In genomic region chr17:76484228-76484725, GRCh38 we compare ENCODE assay signal across 19 cellular contexts. TPM values are rescaled to one million over a fixed set of nuclear protein-coding genes. Genes with fewer than 3 reads are reported as not detected.
DNase-seq lines count a peak whose midpoint lies in the region; ATAC-seq, FAIRE-seq and TF ChIP-seq lines count a peak whose summit lies in the region.
"Had no signal": no experiment of that assay in that cellular context is flagged by ENCODE, and none has a peak within 500 bp of the region (broad histone marks: within the 10 kb centered on the region; RNA-seq: fewer than 3 reads in every experiment).

No MANE protein-coding gene starts in this region.

- intact Hi-C loops in CD14-positive monocyte (cut with micrococcal nuclease) (loop anchor here in 1 of 2 donors (1.0 kb wide), 1 partner anchor 9 kb away; no protein-coding TSS in a partner anchor), OCI-LY7 (cut with micrococcal nuclease; ENCODE audit: unreplicated experiment) (loop anchor here (5.0 kb wide), 1 partner anchor 598 kb away; no protein-coding TSS in a partner anchor), heart left ventricle (cut with DNase I) (loop anchor here in 2 of 10 donors (2.0 kb wide), 1 partner anchor 17 kb away; the partner anchor contains the start of gene RHBDF2 (in 2 of the 2))

- H3K27me3 ChIP-seq in neutrophil (no peaks in the 10 kb centered on the region), small intestine (ENCODE audit: control insufficient read depth in 2 of 2, insufficient read depth in 2 of 2, low read length in 2 of 2) (no peaks in the 10 kb centered on the region), heart left ventricle (no peaks in the 10 kb centered on the region)
- H3K27me3 ChIP-seq: SJCRH30 had no signal

- H3K36me3 ChIP-seq in OCI-LY7 (ENCODE audit: insufficient read depth, low read length) (peaks cover 22% of the 10 kb centered on the region), neutrophil (peaks cover 28% of the 10 kb centered on the region), small intestine (ENCODE audit: control insufficient read depth in 2 of 2, insufficient read depth in 2 of 2, low read length in 2 of 2) (peaks cover 0 to 2% of the 10 kb centered on the region in 2 donors), heart left ventricle (peaks cover 0 to 20% (median 0%) of the 10 kb centered on the region in 9 donors)
- H3K36me3 ChIP-seq: SJCRH30 had no signal

- POLR2A ChIA-PET in OCI-LY7 (lab: Charles Lee): interaction anchor here (4.7 kb wide), 1 partner anchor 8 kb away, joined by 50 read pairs; no protein-coding TSS in a partner anchor

- WGBS in small intestine, 3 donors: 79 to 88% (median 81%) methylated on average over 11 of the region's 11 CpGs
- 88 to 89% (median 88%) methylated on average over 11 of the region's 11 CpGs for WGBS in heart left ventricle, 4 donors

- H3K9me3 Mint-ChIP-seq in CD14-positive monocyte: peaks cover 0 to 2% (median 0%) of the 10 kb centered on the region in 7 donors
- H3K9me3 Mint-ChIP-seq in central memory CD8-positive, alpha-beta T cell: no peaks in the 10 kb centered on the region

- H3K27ac ChIP-seq in OCI-LY7 (ENCODE audit: low read depth, low read length, poor library complexity, severe bottlenecking) (peak overlapping the region; percentile 95), neutrophil (peak overlapping the region; percentile 67), small intestine (ENCODE audit: low read depth in 1 of 2, low read length in 1 of 2) (peak overlapping the region in 1 of 2 donors; percentile 22), heart left ventricle (peak overlapping the region in 3 of 12 donors; percentile 41 to 79 (median 63))
- H3K27ac ChIP-seq: SJCRH30 had no signal

- peak overlapping the region in 1 of 2 donors; percentile 52 for H3K4me3 Mint-ChIP-seq in CD14-positive monocyte
- H3K4me3 Mint-ChIP-seq in central memory CD8-positive, alpha-beta T cell: no peak overlapping the region
- H3K4me3 Mint-ChIP-seq: activated CD8-positive, alpha-beta memory T cell treated with anti-CD3 and anti-CD28 coated beads, Interleukin-2, amount 10 ng/mL, durations not matched to agents 7 days and 5 days had no signal

- TF ChIP-seq POLR2A in heart left ventricle (IDR thresholded peaks at IDR 0.05): no peak

- H3K9me3 ChIP-seq in OCI-LY7 (ENCODE audit: low read length): no peaks in the 10 kb centered on the region
- H3K9me3 ChIP-seq in neutrophil: no peaks in the 10 kb centered on the region
- H3K9me3 ChIP-seq in small intestine (ENCODE audit: control insufficient read depth, low read depth): no peaks in the 10 kb centered on the region
- H3K9me3 ChIP-seq in heart left ventricle: no peaks in the 10 kb centered on the region
- H3K9me3 ChIP-seq: SJCRH30 had no signal

- no peaks in the 10 kb centered on the region for H4K20me1 ChIP-seq in OCI-LY7 (ENCODE audit: insufficient read depth, low read length)

- no peak for FAIRE-seq in small intestine (lab: Jason Lieb, UNC)

- TF ChIP-seq CTCF in CD14-positive monocyte (IDR thresholded peaks at IDR 0.05) (no peak), OCI-LY7 (conservative IDR thresholded peaks at IDR 0.05; ENCODE audit: low read length) (no peak), neutrophil (IDR thresholded peaks at IDR 0.05) (no peak), heart left ventricle (IDR thresholded peaks at IDR 0.05) (no peak)

- H3K4me1 ChIP-seq in OCI-LY7 (ENCODE audit: insufficient read depth, low read length, poor library complexity, severe bottlenecking): peaks cover 80% of the 10 kb centered on the region
- peaks cover 35 to 38% of the 10 kb centered on the region in 2 experiments for H3K4me1 ChIP-seq in neutrophil (ENCODE audit: control insufficient read depth in 1 of 2, insufficient read depth in 1 of 2, low read depth in 1 of 2, low read length in 1 of 2)
- no peaks in the 10 kb centered on the region for H3K4me1 ChIP-seq in small intestine (ENCODE audit: control insufficient read depth in 2 of 2, insufficient read depth in 1 of 2, low read depth in 1 of 2, low read length in 1 of 2)
- H3K4me1 ChIP-seq in heart left ventricle: peaks cover 0 to 78% (median 4%) of the 10 kb centered on the region in 12 donors

- peaks cover 39 to 57% of the 10 kb centered on the region in 2 donors for H3K36me3 Mint-ChIP-seq in CD14-positive monocyte
- peaks cover 32% of the 10 kb centered on the region for H3K36me3 Mint-ChIP-seq in central memory CD8-positive, alpha-beta T cell (ENCODE audit: insufficient read depth)

- H3K27ac Mint-ChIP-seq in CD14-positive monocyte: peak overlapping the region; percentile 94 to 98 (median 97)
- peak overlapping the region; percentile 58 for H3K27ac Mint-ChIP-seq in central memory CD8-positive, alpha-beta T cell (ENCODE audit: low read depth)
- H3K27ac Mint-ChIP-seq: activated CD8-positive, alpha-beta memory T cell treated with anti-CD3 and anti-CD28 coated beads, Interleukin-2, amount 10 ng/mL, durations not matched to agents 7 days and 5 days had no signal

- no TSS peak for BruUV-seq in OCI-LY7 (replicated peaks; lab: Mats Ljungman, UMichigan)

- peaks cover 5% of the 10 kb centered on the region; the same call in 1 of the 2 replicates for H3K79me2 ChIP-seq in OCI-LY7 (ENCODE audit: insufficient read depth, low read depth, low read length)

- H3K4me3 ChIP-seq in OCI-LY7 (ENCODE audit: low read depth, low read length, poor library complexity, severe bottlenecking) (no peak overlapping the region), neutrophil (ENCODE audit: low read depth in 1 of 2, low read length in 1 of 2) (no peak overlapping the region), small intestine (ENCODE audit: low read depth in 1 of 2, low read length in 2 of 2) (no peak overlapping the region), heart left ventricle (no peak overlapping the region)
- H3K4me3 ChIP-seq: SJCRH30 had no signal

- no peaks in the 10 kb centered on the region for H3K9me2 ChIP-seq in OCI-LY7 (ENCODE audit: insufficient read depth, low read length)

- CTCF ChIA-PET in OCI-LY7 (lab: Charles Lee; ENCODE audit: unreplicated experiment): interaction anchor here (0.6 kb wide), 2 partner anchors 38 to 604 kb away, joined by 3 to 5 read pairs; no protein-coding TSS in a partner anchor

- peak overlapping the region; percentile 10 for H3K4me2 ChIP-seq in OCI-LY7 (ENCODE audit: low read length)

- H3K27me3 Mint-ChIP-seq in CD14-positive monocyte (ENCODE audit: low read depth in 3 of 3): peaks cover 0 to 5% (median 3%) of the 10 kb centered on the region in 3 donors
- H3K27me3 Mint-ChIP-seq in central memory CD8-positive, alpha-beta T cell: no peaks in the 10 kb centered on the region
- H3K27me3 Mint-ChIP-seq: activated CD8-positive, alpha-beta memory T cell treated with anti-CD3 and anti-CD28 coated beads, Interleukin-2, amount 10 ng/mL, durations not matched to agents 7 days and 5 days had no signal

- peaks cover 76% of the 10 kb centered on the region for H3K4me1 Mint-ChIP-seq in CD14-positive monocyte
- peaks cover 24% of the 10 kb centered on the region for H3K4me1 Mint-ChIP-seq in central memory CD8-positive, alpha-beta T cell

- DNase-seq in CD14-positive monocyte (ENCODE audit: low spot score): no peak
- no peak for DNase-seq in OCI-LY7 (ENCODE audit: low spot score)
- DNase-seq in central memory CD8-positive, alpha-beta T cell (ENCODE audit: low spot score in 2 of 2): no peak
- DNase-seq in stimulated activated CD4-positive, alpha-beta T cell treated with anti-CD3 and anti-CD28 coated beads, Interleukin-1b, Interleukin-23, amount 100 ng/mL, for 48 hours: no peak
- no peak for DNase-seq in small intestine
- no peak for DNase-seq in heart left ventricle
- DNase-seq in stimulated activated naive CD4-positive, alpha-beta T cell (lab: John Stamatoyannopoulos, UW): no peak
- DNase-seq: activated CD4-positive, alpha-beta T cell treated with anti-CD3 and anti-CD28 coated beads for 1 hour; activated CD8-positive, alpha-beta memory T cell treated with anti-CD3 and anti-CD28 coated beads, Interleukin-2, amount 10 ng/mL, durations not matched to agents 7 days and 5 days; COR-L47; head of caudate nucleus; NCI-H187; NCI-H446 treated with DMSO at 0.1 percent for 48 hours had no signal

- no peak for ATAC-seq in central memory CD8-positive, alpha-beta T cell (replicated peaks; ENCODE audit: extremely low read depth, poor library complexity, severe bottlenecking)
- no peak for ATAC-seq in heart left ventricle
- ATAC-seq: activated CD8-positive, alpha-beta memory T cell treated with anti-CD3 and anti-CD28 coated beads, Interleukin-2, amount 10 ng/mL, durations not matched to agents 7 days and 5 days had no signal

- no peak overlapping the region for H2AFZ ChIP-seq in OCI-LY7 (ENCODE audit: low read length)

RNA-seq across cellular contexts. Expression of gene AANAT, which starts 16.9 kb away (rescaled TPM):
- polyA plus RNA-seq in CD14-positive monocyte (not detected), small intestine (not detected), heart left ventricle (under 1 TPM in 1 of 2 donors, not detected in 1; 0.19 TPM)
- not detected in 2 replicates for total RNA-seq in OCI-LY7 (2014; rRNA removed; shearing (Covaris generic))
- total RNA-seq in OCI-LY7 (2022) (not detected in 2 replicates), heart left ventricle (not detected)
- total RNA-seq: activated CD8-positive, alpha-beta memory T cell treated with anti-CD3 and anti-CD28 coated beads, Interleukin-2, amount 10 ng/mL, durations not matched to agents 7 days and 5 days; dermis microvascular lymphatic vessel endothelial cell; mesenteric fat pad; subcutaneous adipose tissue had no signal
- polyA plus RNA-seq: esophagus had no signal

RNA-seq across cellular contexts. Expression of gene RHBDF2, which starts 16.9 kb away (rescaled TPM):
- polyA plus RNA-seq in CD14-positive monocyte (10 to 100 TPM; 36.9 to 68.6 TPM), small intestine (10 to 100 TPM in 1 of 3 donors, 1 to 10 TPM in 2; 2.0 to 17.7 (median 4.1) TPM), heart left ventricle (10 to 100 TPM; 11.7 to 18.3 TPM)
- total RNA-seq in OCI-LY7 (2014; rRNA removed; shearing (Covaris generic)): 122 and 144 TPM in 2 replicates
- total RNA-seq in OCI-LY7 (2022) (158 and 173 TPM in 2 replicates), heart left ventricle (10 to 100 TPM in 7 of 9 donors, 1 to 10 TPM in 2; 6.3 to 49.4 (median 14.1) TPM)

RNA-seq across cellular contexts. Expression of gene UBE2O, which starts 31.3 kb away (rescaled TPM):
- polyA plus RNA-seq in CD14-positive monocyte (1 to 10 TPM; 1.3 to 4.5 TPM), small intestine (10 to 100 TPM in 1 of 3 donors, 1 to 10 TPM in 2; 5.7 to 12.2 (median 6.9) TPM), heart left ventricle (10 to 100 TPM; 16.0 to 19.3 TPM)
- total RNA-seq in OCI-LY7 (2014; rRNA removed; shearing (Covaris generic)): 43.4 and 55.1 TPM in 2 replicates
- total RNA-seq in OCI-LY7 (2022) (71.0 and 79.6 TPM in 2 replicates), heart left ventricle (10 to 100 TPM; 23.0 to 36.1 (median 31.8) TPM)

RNA-seq across cellular contexts. Expression of gene CYGB, which starts 53.2 kb away (rescaled TPM):
- polyA plus RNA-seq in CD14-positive monocyte: not detected
- 0.33 and 0.57 TPM in 2 replicates for total RNA-seq in OCI-LY7 (2014; rRNA removed; shearing (Covaris generic))
- 0.22 and 0.44 TPM in 2 replicates for total RNA-seq in OCI-LY7 (2022)
- 10 to 100 TPM in 2 of 3 donors, 1 to 10 TPM in 1; 1.1 to 35.4 (median 13.2) TPM for polyA plus RNA-seq in small intestine
- 10 to 100 TPM; 11.8 to 37.9 (median 21.9) TPM for total RNA-seq in heart left ventricle
- 10 to 100 TPM; 16.7 to 25.9 TPM for polyA plus RNA-seq in heart left ventricle
- total RNA-seq: activated CD8-positive, alpha-beta memory T cell treated with anti-CD3 and anti-CD28 coated beads, Interleukin-2, amount 10 ng/mL, durations not matched to agents 7 days and 5 days; SJCRH30 had no signal

RNA-seq across cellular contexts. Expression of gene PRCD, which starts 55.6 kb away (rescaled TPM):
- not detected for polyA plus RNA-seq in CD14-positive monocyte
- 5.7 and 6.3 TPM in 2 replicates for total RNA-seq in OCI-LY7 (2014; rRNA removed; shearing (Covaris generic))
- total RNA-seq in OCI-LY7 (2022): 11.7 and 15.9 TPM in 2 replicates
- polyA plus RNA-seq in small intestine: 1 to 10 TPM in 2 of 3 donors, not detected in 1; 1.6 to 2.2 TPM
- total RNA-seq in heart left ventricle: 1 to 10 TPM; 1.1 to 4.9 (median 2.7) TPM
- polyA plus RNA-seq in heart left ventricle: 1 to 10 TPM; 1.2 to 7.6 TPM
- total RNA-seq: activated CD8-positive, alpha-beta memory T cell treated with anti-CD3 and anti-CD28 coated beads, Interleukin-2, amount 10 ng/mL, durations not matched to agents 7 days and 5 days had no signal
